Comparison of ENCODE assay signal across 13 cellular contexts in genomic region chr6:167574431-167575097, GRCh38.
DNase-seq lines count a peak whose midpoint lies in the region; ATAC-seq and TF ChIP-seq lines count a peak whose summit lies in the region.
"Had no signal": no experiment of that assay in that cellular context is flagged by ENCODE, and none has a peak within 500 bp of the region (broad histone marks: within the 10 kb centered on the region; RNA-seq: fewer than 3 reads in every experiment).

No MANE protein-coding gene starts in this region.

- peak; percentile 75 for ATAC-seq in sciatic nerve
- no peak for ATAC-seq in GM21367 (IDR thresholded peaks at IDR 0.05; ENCODE audit: unreplicated experiment)

- no peaks in the 10 kb centered on the region for H4K20me1 ChIP-seq in BLaER1 treated with 17β-estradiol and CSF1 and Interleukin-3, amounts not matched to agents 10 nM and 100 nM

- H3K4me2 ChIP-seq in BLaER1 treated with 17β-estradiol and CSF1 and Interleukin-3, amounts not matched to agents 10 nM and 100 nM = peak overlapping the region; percentile 75 to 91 (median 83)

- DNase-seq in cardiac fibroblast (ENCODE audit: low read depth in 2 of 2) = peak; percentile 3 to 64
- DNase-seq in iPS-NIHi11 (ENCODE audit: low spot score) = peak; percentile 7
- DNase-seq in sciatic nerve (ENCODE audit: low spot score) = peak; percentile 64
- DNase-seq in stimulated activated CD4-positive, alpha-beta T cell treated with anti-CD3 and anti-CD28 coated beads, Interleukin-1b, Interleukin-23, amount 100 ng/mL, for 48 hours = no peak
- DNase-seq in AG08396 (ENCODE audit: low spot score) = no peak
- DNase-seq in islet precursor cell = no peak
- DNase-seq: activated CD4-positive, alpha-beta T cell treated with anti-CD3 and anti-CD28 coated beads, Interleukin-2, amount 50 U/mL, for 48 hours; cortex of kidney; NCI-H2081; NCI-H69 had no signal

- peaks cover 41 to 73% (median 57%) of the 10 kb centered on the region in 10 experiments for H3K4me1 ChIP-seq in BLaER1 treated with 17β-estradiol and CSF1 and Interleukin-3, amounts not matched to agents 10 nM and 100 nM

- no peaks in the 10 kb centered on the region for H3K36me3 ChIP-seq in BLaER1 treated with 17β-estradiol and CSF1 and Interleukin-3, amounts not matched to agents 10 nM and 100 nM

- peaks cover 0 to 39% (median 9%) of the 10 kb centered on the region in 11 experiments; a peak in 13 of 22 replicates for H3K27me3 ChIP-seq in BLaER1 treated with 17β-estradiol and CSF1 and Interleukin-3, amounts not matched to agents 10 nM and 100 nM

- no peak for TF ChIP-seq CTCF in cardiac fibroblast (IDR thresholded peaks at IDR 0.05; ENCODE audit: low read depth, low read length)

- peak overlapping the region; percentile 2 to 74 (median 67); a peak in 21 of 22 replicates for H3K27ac ChIP-seq in BLaER1 treated with 17β-estradiol and CSF1 and Interleukin-3, amounts not matched to agents 10 nM and 100 nM
- H3K27ac ChIP-seq: epithelial cell of prostate had no signal

- peak overlapping the region; percentile 11 to 50 (median 30); a peak in 15 of 20 replicates for H3K4me3 ChIP-seq in BLaER1 treated with 17β-estradiol and CSF1 and Interleukin-3, amounts not matched to agents 10 nM and 100 nM
- no peak overlapping the region for H3K4me3 ChIP-seq in cardiac fibroblast (replicated peaks in 1 of 2; ENCODE audit: low read depth in 2 of 2, low read length in 2 of 2)

- peaks cover 0 to 17% (median 5%) of the 10 kb centered on the region in 11 experiments; a peak in 8 of 22 replicates for H3K9me3 ChIP-seq in BLaER1 treated with 17β-estradiol and CSF1 and Interleukin-3, amounts not matched to agents 10 nM and 100 nM (replicated peaks in 1 of 11)

- peak overlapping the region in 10 of 11 experiments; percentile 40 to 69 (median 60); a peak in 19 of 22 replicates for H3K9ac ChIP-seq in BLaER1 treated with 17β-estradiol and CSF1 and Interleukin-3, amounts not matched to agents 10 nM and 100 nM

- intact Hi-C loops in sciatic nerve (cut with DNase I) = no loop called here

Comparison
In these comparisons a context has a peak if more than half of its experiments do, and no peak if none do; other contexts are left out.
1. H3K4me3 ChIP-seq: peak in BLaER1 treated with 17β-estradiol and CSF1 and Interleukin-3, amounts not matched to agents 10 nM and 100 nM (10 of 10); none in cardiac fibroblast (0 of 2).
2. DNase-seq: peak in cardiac fibroblast (2 of 2), iPS-NIHi11 (single experiment) and sciatic nerve (single experiment); none in stimulated activated CD4-positive, alpha-beta T cell treated with anti-CD3 and anti-CD28 coated beads, Interleukin-1b, Interleukin-23, amount 100 ng/mL, for 48 hours (single experiment), AG08396 (single experiment) and islet precursor cell (single experiment).